Comparison of ENCODE assay signal across 18 cellular contexts in the genomic region with DNA sequence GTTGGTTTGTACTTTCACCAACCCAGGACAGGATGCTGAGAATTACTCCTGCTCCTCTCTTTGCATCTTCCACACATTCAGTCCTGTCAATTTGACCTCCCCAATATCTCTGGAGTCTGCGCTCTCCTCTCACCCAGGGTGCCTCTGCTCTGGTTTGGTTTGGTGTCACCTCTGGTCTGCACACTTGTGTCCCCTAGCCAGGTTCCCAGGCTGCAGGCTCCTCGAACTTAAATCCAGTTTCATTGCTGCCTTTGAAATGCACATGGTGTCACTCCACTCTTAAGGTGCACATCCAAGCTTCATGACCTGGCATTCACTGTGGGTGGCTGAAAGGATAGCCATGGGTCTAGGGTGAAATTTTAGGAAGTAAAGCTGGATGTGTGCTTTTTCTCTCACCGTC.
A peak's percentile ranks its signal among the peaks of the same experiment; 100 is the strongest.
DNase-seq lines count a peak whose midpoint lies in the region; ATAC-seq and TF ChIP-seq lines count a peak whose summit lies in the region.
"Had no signal": no experiment of that assay in that cellular context is flagged by ENCODE, and none has a peak within 500 bp of the region (broad histone marks: within the 10 kb centered on the region; RNA-seq: fewer than 3 reads in every experiment).

No MANE protein-coding gene starts in this region.

- H3K27ac Mint-ChIP-seq in brain (peak overlapping the region in 4 of 5 experiments; percentile 8 to 61 (median 56)), nephron (peak overlapping the region in 2 of 3 experiments; percentile 10 to 28)
- H3K27ac Mint-ChIP-seq: HFFc6 had no signal

- no peak overlapping the region for H3K27ac ChIP-seq in right atrium auricular region
- H3K27ac ChIP-seq: Peyer's patch had no signal

- peaks cover 0 to 17% of the 10 kb centered on the region in 2 donors for H3K4me1 ChIP-seq in right atrium auricular region

- no peak overlapping the region for H3K4me3 ChIP-seq in right atrium auricular region
- H3K4me3 ChIP-seq: Peyer's patch had no signal

- no peaks in the 10 kb centered on the region for H3K27me3 ChIP-seq in right atrium auricular region
- H3K27me3 ChIP-seq: Peyer's patch had no signal

- H3K9me3 ChIP-seq in right atrium auricular region: no peaks in the 10 kb centered on the region
- H3K9me3 ChIP-seq: Peyer's patch had no signal

- peaks cover 0 to 5% (median 3%) of the 10 kb centered on the region in 5 experiments for H3K9me3 Mint-ChIP-seq in brain
- H3K9me3 Mint-ChIP-seq in nephron: peaks cover 8% of the 10 kb centered on the region

- peaks cover 54% of the 10 kb centered on the region for H3K4me1 Mint-ChIP-seq in brain
- H3K4me1 Mint-ChIP-seq in nephron: peaks cover 46% of the 10 kb centered on the region

- intact Hi-C loops in Right ventricle myocardium superior (cut with DNase I): loop anchor here (10.0 kb wide), 1 partner anchor 349 kb away; no protein-coding TSS in a partner anchor

- TF ChIP-seq CTCF in right atrium auricular region (IDR thresholded peaks at IDR 0.05) (no peak), brain (conservative IDR thresholded peaks at IDR 0.05) (no peak), nephron (IDR thresholded peaks at IDR 0.05; ENCODE audit: unreplicated experiment in 3 of 3) (no peak)

- H3K4me3 Mint-ChIP-seq in brain (peak overlapping the region in 2 of 5 experiments; percentile 26 to 36), nephron (peak overlapping the region; percentile 15 to 48 (median 45))
- H3K4me3 Mint-ChIP-seq: HFFc6 had no signal

- DNase-seq in right atrium auricular region (ENCODE audit: low spot score) (peak; percentile 44), Right ventricle myocardium superior (no peak), ureter (ENCODE audit: low spot score) (peak; percentile 38), NCI-H2029 (lab: John Stamatoyannopoulos, UW) (no peak), DMS153 treated with DMSO at 0.1 percent for 48 hours (lab: John Stamatoyannopoulos, UW; ENCODE audit: unreplicated experiment) (no peak), HPDE6-E6E7 (ENCODE audit: extremely low spot score) (no peak)
- DNase-seq: C1 segment of cervical spinal cord, COR-L47, DMS153, EL, HFFc6, NCI-H1048, NCI-H146, NCI-H524, Peyer's patch had no signal

- H3K36me3 Mint-ChIP-seq in brain: no peaks in the 10 kb centered on the region
- no peaks in the 10 kb centered on the region for H3K36me3 Mint-ChIP-seq in nephron (ENCODE audit: low read depth)

- H3K27me3 Mint-ChIP-seq in brain: peaks cover 11% of the 10 kb centered on the region
- H3K27me3 Mint-ChIP-seq in nephron (ENCODE audit: low read depth): peaks cover 4% of the 10 kb centered on the region

- H3K36me3 ChIP-seq in right atrium auricular region: no peaks in the 10 kb centered on the region
- H3K36me3 ChIP-seq: Peyer's patch had no signal

- ATAC-seq in Right ventricle myocardium superior (ENCODE audit: poor library complexity): no peak
- ATAC-seq: Right ventricle myocardium inferior had no signal

Comparison
In these comparisons a context has a peak if more than half of its experiments do, and no peak if none do; other contexts are left out.
1. DNase-seq: peak in right atrium auricular region (single experiment) and ureter (single experiment); none in Right ventricle myocardium superior (single experiment), NCI-H2029 (single experiment), DMS153 treated with DMSO at 0.1 percent for 48 hours (single experiment) and HPDE6-E6E7 (single experiment).